25 cellular contexts compared by ENCODE assay signal in the genomic region with DNA sequence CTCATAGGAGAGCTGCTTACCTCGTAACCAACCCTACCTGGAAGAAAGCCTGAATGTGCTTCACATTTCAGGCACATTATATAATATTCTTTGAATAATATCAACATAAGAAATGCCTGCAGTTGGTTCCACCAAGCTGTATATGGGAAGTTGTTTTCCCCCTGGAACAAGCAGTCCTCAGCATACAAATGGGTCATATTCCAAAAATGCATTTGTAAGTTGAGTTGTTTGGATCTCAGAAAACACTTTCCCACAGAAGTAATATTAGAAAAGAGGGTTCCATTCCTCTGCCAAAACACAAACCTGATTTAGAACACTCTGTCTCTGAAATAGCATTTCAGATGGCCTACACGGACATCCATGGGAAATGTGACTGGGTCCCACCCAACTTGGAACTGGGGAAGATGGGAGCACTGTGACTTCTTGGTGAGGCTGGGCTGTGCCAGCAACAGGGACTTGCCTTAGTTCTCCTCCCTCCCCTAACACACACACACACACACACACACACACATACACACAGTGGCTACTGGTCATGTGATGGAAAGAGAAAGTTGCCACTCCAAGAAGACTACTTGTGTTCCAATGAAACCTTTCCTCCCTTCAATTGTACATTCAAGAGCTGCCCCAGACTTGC. TPM values are rescaled to one million over a fixed set of nuclear protein-coding genes. Genes with fewer than 3 reads are reported as not detected.
DNase-seq lines count a peak whose midpoint lies in the region; ATAC-seq and TF ChIP-seq lines count a peak whose summit lies in the region.
"Had no signal": no experiment of that assay in that cellular context is flagged by ENCODE, and none has a peak within 500 bp of the region (broad histone marks: within the 10 kb centered on the region; RNA-seq: fewer than 3 reads in every experiment).

No MANE protein-coding gene starts in this region.

- H3K27me3 ChIP-seq in adipocyte (replicated peaks; ENCODE audit: control insufficient read depth, insufficient read depth, low read length) (no peaks in the 10 kb centered on the region), dorsolateral prefrontal cortex (no peaks in the 10 kb centered on the region), prostate gland (replicated peaks; ENCODE audit: insufficient read depth) (no peaks in the 10 kb centered on the region), tibial artery (no peaks in the 10 kb centered on the region), left lung (peaks cover 0 to 3% of the 10 kb centered on the region in 2 donors)
- H3K27me3 ChIP-seq: pancreas, Peyer's patch, SJSA1 had no signal

- H3K27ac ChIP-seq in dorsolateral prefrontal cortex, result peak overlapping the region in 47 of 59 donors; percentile 3 to 82 (median 51)
- H3K27ac ChIP-seq in prostate gland, result peak overlapping the region; percentile 3 to 48
- peak overlapping the region; percentile 73 to 83 for H3K27ac ChIP-seq in tibial artery
- H3K27ac ChIP-seq in left lung, result no peak overlapping the region
- H3K27ac ChIP-seq: C4-2B, foreskin keratinocyte, pancreas, SJSA1 had no signal

- no peak overlapping the region for H3K9ac ChIP-seq in adipocyte (ENCODE audit: low read length)

- peaks cover 8% of the 10 kb centered on the region for H3K4me1 ChIP-seq in adipocyte (ENCODE audit: control insufficient read depth, insufficient read depth, low read length)
- H3K4me1 ChIP-seq in prostate gland (replicated peaks), result no peaks in the 10 kb centered on the region
- peaks cover 0 to 89% (median 18%) of the 10 kb centered on the region in 4 donors for H3K4me1 ChIP-seq in tibial artery
- no peaks in the 10 kb centered on the region for H3K4me1 ChIP-seq in left lung
- H3K4me1 ChIP-seq: foreskin keratinocyte, Peyer's patch, SJSA1 had no signal

- ATAC-seq in GM19324 (IDR thresholded peaks at IDR 0.05; ENCODE audit: low FRiP score, unreplicated experiment), result no peak
- no peak for ATAC-seq in left lung
- ATAC-seq: activated CD4-positive, CD25-positive, alpha-beta regulatory T cell treated with anti-CD3 and anti-CD28 coated beads, Interleukin-2, amount 50 U/mL, for 24 hours; activated T-cell treated with anti-CD3 and anti-CD28 coated beads, Interleukin-2, amount 50 U/mL, for 4 hours; left lobe of liver had no signal

- intact Hi-C loops in dorsolateral prefrontal cortex (cut with DNase I), result no loop called here
- intact Hi-C loops in prostate gland (cut with DNase I), result loop anchor here (10.0 kb wide), 1 partner anchor 82 kb away; no protein-coding TSS in a partner anchor
- intact Hi-C loops in tibial artery (cut with DNase I; ENCODE audit: low total_unique reads), result no loop called here
- intact Hi-C loops in left lung (cut with DNase I), result no loop called here

- no peak overlapping the region for H3K4me3 ChIP-seq in adipocyte (ENCODE audit: low read length)
- H3K4me3 ChIP-seq in dorsolateral prefrontal cortex, result no peak overlapping the region
- H3K4me3 ChIP-seq in prostate gland, result no peak overlapping the region
- H3K4me3 ChIP-seq in tibial artery, result peak overlapping the region in 1 of 2 donors; percentile 9
- no peak overlapping the region for H3K4me3 ChIP-seq in left lung
- H3K4me3 ChIP-seq: pancreas, Peyer's patch, SJSA1 had no signal

- TF ChIP-seq POLR2A in prostate gland (IDR thresholded peaks at IDR 0.05), result no peak

- 58% methylated on average over 2 of the region's 2 CpGs for WGBS in prostate gland

- H3K36me3 ChIP-seq in adipocyte (ENCODE audit: control insufficient read depth, insufficient read depth, low read length, severe bottlenecking) (no peaks in the 10 kb centered on the region), prostate gland (no peaks in the 10 kb centered on the region), tibial artery (no peaks in the 10 kb centered on the region), left lung (no peaks in the 10 kb centered on the region)
- H3K36me3 ChIP-seq: pancreas, Peyer's patch, SJSA1 had no signal

- TF ChIP-seq CTCF in dorsolateral prefrontal cortex (IDR thresholded peaks at IDR 0.05 in 54 of 56, conservative IDR thresholded peaks at IDR 0.05 in 2 of 56; ENCODE audit: low read depth in 1 of 56, partially characterized antibody in 56 of 56) (no peak), prostate gland (IDR thresholded peaks at IDR 0.05) (no peak), tibial artery (IDR thresholded peaks at IDR 0.05) (no peak), left lung (IDR thresholded peaks at IDR 0.05) (no peak)

- no peaks in the 10 kb centered on the region for H3K9me3 ChIP-seq in adipocyte (ENCODE audit: control insufficient read depth, low read length)
- H3K9me3 ChIP-seq in prostate gland, result no peaks in the 10 kb centered on the region
- no peaks in the 10 kb centered on the region for H3K9me3 ChIP-seq in tibial artery
- no peaks in the 10 kb centered on the region for H3K9me3 ChIP-seq in left lung
- H3K9me3 ChIP-seq: pancreas, Peyer's patch, SJSA1 had no signal

- DNase-seq in adipocyte (ENCODE audit: low read depth), result peak; percentile 24
- no peak for DNase-seq in dorsolateral prefrontal cortex
- no peak for DNase-seq in prostate gland (ENCODE audit: low spot score)
- DNase-seq in tibial artery, result peak; percentile 77 to 90
- no peak for DNase-seq in activated CD8-positive, alpha-beta memory T cell treated with anti-CD3 and anti-CD28 coated beads for 24 hours
- no peak for DNase-seq in left lung
- no peak for DNase-seq in NCI-H2081 (lab: John Stamatoyannopoulos, UW)
- DNase-seq: activated T-cell treated with anti-CD3 and anti-CD28 coated beads, Interleukin-2, amount 50 U/mL, for 4 hours; hippocampal formation; immature natural killer cell; Karpas-422; MV-4-11; NCI-H1694; NCI-H526 treated with DMSO at 0.1 percent for 48 hours; nephron progenitor cell; pancreas; Peyer's patch; T-helper 1 cell had no signal

RNA-seq across cellular contexts. Expression of a gene that starts 11.4 kb away (rescaled TPM):
- total RNA-seq in dorsolateral prefrontal cortex (100 to 1,000 TPM in 108 of 120 experiments, 10 to 100 TPM in 12; 42.2 to 282 (median 175) TPM), prostate gland (10 to 100 TPM; 12.3 to 14.2 TPM), left lung (10 to 100 TPM; 28.1 to 35.8 TPM)
- total RNA-seq: foreskin keratinocyte, mononuclear cell had no signal

Comparison
In these comparisons a context has a peak if more than half of its experiments do, and no peak if none do; other contexts are left out.
1. DNase-seq: peak in adipocyte (single experiment) and tibial artery (2 of 2); none in dorsolateral prefrontal cortex (0 of 10), prostate gland (single experiment), activated CD8-positive, alpha-beta memory T cell treated with anti-CD3 and anti-CD28 coated beads for 24 hours (single experiment), left lung (0 of 2) and NCI-H2081 (0 of 2).
2. H3K27ac ChIP-seq: peak in dorsolateral prefrontal cortex (47 of 59), prostate gland (2 of 2) and tibial artery (2 of 2); none in left lung (0 of 2).